Comparison of ENCODE assay signal across 8 cellular contexts in the genomic region with DNA sequence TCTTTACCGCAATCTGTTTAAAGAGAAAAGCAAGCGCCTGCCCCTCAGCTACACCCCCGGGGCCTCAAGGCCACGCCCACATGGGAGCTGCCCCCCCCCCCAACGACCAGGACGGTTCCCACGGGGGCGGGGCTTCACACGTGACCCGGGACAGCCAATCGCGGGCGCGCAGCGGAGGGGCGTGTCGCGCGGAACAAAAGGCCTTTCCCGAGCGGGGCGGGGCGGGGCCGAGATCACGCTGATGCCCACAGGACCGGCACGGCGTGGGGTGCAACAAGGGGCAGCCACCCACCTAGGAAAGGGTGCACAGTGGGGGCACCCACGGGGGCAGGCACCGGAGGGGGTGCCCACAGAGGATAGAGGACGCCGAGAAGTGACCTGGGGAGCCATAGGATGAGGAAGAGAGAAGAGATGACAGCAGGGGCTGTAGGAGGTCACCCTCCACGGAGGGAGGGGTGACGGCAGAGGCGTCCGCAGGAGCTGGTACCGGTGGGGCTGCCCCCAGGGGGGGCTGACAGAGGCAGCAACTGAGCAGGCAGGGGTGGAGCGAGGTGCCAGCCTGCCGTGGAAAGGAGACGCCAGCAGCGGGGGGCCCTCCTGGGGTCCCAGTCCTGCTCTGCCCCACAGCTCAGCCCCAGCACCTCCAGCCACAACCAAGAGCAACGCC. TPM values are rescaled to one million over a fixed set of nuclear protein-coding genes. Genes with fewer than 3 reads are reported as not detected.
DNase-seq lines count a peak whose midpoint lies in the region; ATAC-seq, FAIRE-seq and TF ChIP-seq lines count a peak whose summit lies in the region.

No MANE protein-coding gene starts in this region.

- H3K4me2 ChIP-seq in A549: peak overlapping the region; percentile 92

- H3K9ac ChIP-seq in colonic mucosa (ENCODE audit: low read depth in 2 of 2, low read length in 2 of 2): peak overlapping the region; percentile 12 to 63

- ATAC-seq in A549 (peak; percentile 87 to 93), GM18867 (IDR thresholded peaks at IDR 0.05; ENCODE audit: unreplicated experiment) (peak; percentile 70), HG03280 (IDR thresholded peaks at IDR 0.05; ENCODE audit: unreplicated experiment) (peak; percentile 81)

- no peaks in the 10 kb centered on the region for H3K36me3 ChIP-seq in colonic mucosa

- intact Hi-C loops in activated CD4-positive, alpha-beta T cell treated with anti-CD3 and anti-CD28 coated beads, Interleukin-2, amount 10 ng/mL, durations not matched to agents 24 days and 14 days (cut with micrococcal nuclease): no loop called here
- intact Hi-C loops in colonic mucosa (cut with DNase I): no loop called here

- H3K4me1 ChIP-seq in A549 (peaks cover 7% of the 10 kb centered on the region; the same call in 2 of the 3 replicates), colonic mucosa (peaks cover 4% of the 10 kb centered on the region)

- TF ChIP-seq CTCF in A549 (IDR thresholded peaks at IDR 0.05) (no peak), colonic mucosa (IDR thresholded peaks at IDR 0.05) (no peak)

- H3K27ac ChIP-seq in A549 (peak overlapping the region; percentile 50 to 75; a peak in 5 of 6 replicates), colonic mucosa (no peak overlapping the region)

- no peaks in the 10 kb centered on the region for H3K27me3 ChIP-seq in colonic mucosa

- WGBS in A549 (ENCODE audit: missing lambda C conversion rate): 22% methylated on average over 13 of the region's 42 CpGs

- H3K4me3 Mint-ChIP-seq in activated CD4-positive, alpha-beta T cell treated with anti-CD3 and anti-CD28 coated beads, Interleukin-2, amount 10 ng/mL, durations not matched to agents 24 days and 14 days: peak overlapping the region; percentile 83

- TF ChIP-seq POLR2A in A549 (IDR thresholded peaks at IDR 0.05; ENCODE audit: low read length): peak; percentile 12; the same call in 1 of the 2 replicates

- FAIRE-seq in A549 (lab: Jason Lieb, UNC): no peak

- TF ChIP-seq RAD21 in A549 (conservative IDR thresholded peaks at IDR 0.05 in 1 of 2, IDR thresholded peaks at IDR 0.05 in 1 of 2): no peak

- H3K27ac Mint-ChIP-seq in activated CD4-positive, alpha-beta T cell treated with anti-CD3 and anti-CD28 coated beads, Interleukin-2, amount 10 ng/mL, durations not matched to agents 24 days and 14 days: peak overlapping the region; percentile 67

- H3K36me3 Mint-ChIP-seq in activated CD4-positive, alpha-beta T cell treated with anti-CD3 and anti-CD28 coated beads, Interleukin-2, amount 10 ng/mL, durations not matched to agents 24 days and 14 days (ENCODE audit: low read depth): peaks cover 7% of the 10 kb centered on the region

- H3K4me3 ChIP-seq in A549: peak overlapping the region; percentile 55
- H3K4me3 ChIP-seq in colonic mucosa: peak overlapping the region; percentile 40

- DNase-seq in A549 (ENCODE audit: low read depth in 1 of 2, low spot score in 1 of 2) (peak; percentile 78 to 88), NCI-H510A treated with DMSO at 0.1 percent for 48 hours (lab: John Stamatoyannopoulos, UW) (peak; percentile 51), colonic mucosa (peak; percentile 98), left kidney (ENCODE audit: low read depth, low spot score) (peak; percentile 95)
- DNase-seq in activated CD4-positive, alpha-beta T cell treated with anti-CD3 and anti-CD28 coated beads, Interleukin-2, amount 10 ng/mL, durations not matched to agents 24 days and 14 days: peak; percentile 99
- peak; percentile 91 to 95 (median 94) for DNase-seq in stimulated activated CD4-positive, alpha-beta T cell treated with anti-CD3 and anti-CD28 coated beads, Interleukin-1b, Interleukin-23, amount 100 ng/mL, for 24 hours (ENCODE audit: low read depth in 4 of 4, low spot score in 1 of 4)

- TF ChIP-seq EP300 in A549 (IDR thresholded peaks at IDR 0.05): no peak

- H3K27me3 Mint-ChIP-seq in activated CD4-positive, alpha-beta T cell treated with anti-CD3 and anti-CD28 coated beads, Interleukin-2, amount 10 ng/mL, durations not matched to agents 24 days and 14 days: no peaks in the 10 kb centered on the region

- H3K9me3 ChIP-seq in A549 (no peaks in the 10 kb centered on the region), colonic mucosa (no peaks in the 10 kb centered on the region)

- peaks cover 11% of the 10 kb centered on the region for H3K4me1 Mint-ChIP-seq in activated CD4-positive, alpha-beta T cell treated with anti-CD3 and anti-CD28 coated beads, Interleukin-2, amount 10 ng/mL, durations not matched to agents 24 days and 14 days

- CTCF ChIA-PET in A549 (lab: Yijun Ruan, JAX): interaction anchor here (0.8 to 4.5 kb wide), 6 partner anchors 8 to 45 kb away, joined by 3 to 27 read pairs (median 4); no protein-coding TSS in a partner anchor

- H3K9me3 Mint-ChIP-seq in activated CD4-positive, alpha-beta T cell treated with anti-CD3 and anti-CD28 coated beads, Interleukin-2, amount 10 ng/mL, durations not matched to agents 24 days and 14 days: no peaks in the 10 kb centered on the region

- POLR2A ChIA-PET in A549 (lab: Yijun Ruan, JAX): interaction anchor here (0.5 to 1.9 kb wide), 5 partner anchors 9 to 48 kb away, joined by 3 to 8 read pairs (median 3); a partner anchor contains a TSS

TF ChIP-seq in A549, 52 proteins besides CTCF, POLR2A, EP300 and RAD21:
- TF ChIP-seq, protein P1, sequence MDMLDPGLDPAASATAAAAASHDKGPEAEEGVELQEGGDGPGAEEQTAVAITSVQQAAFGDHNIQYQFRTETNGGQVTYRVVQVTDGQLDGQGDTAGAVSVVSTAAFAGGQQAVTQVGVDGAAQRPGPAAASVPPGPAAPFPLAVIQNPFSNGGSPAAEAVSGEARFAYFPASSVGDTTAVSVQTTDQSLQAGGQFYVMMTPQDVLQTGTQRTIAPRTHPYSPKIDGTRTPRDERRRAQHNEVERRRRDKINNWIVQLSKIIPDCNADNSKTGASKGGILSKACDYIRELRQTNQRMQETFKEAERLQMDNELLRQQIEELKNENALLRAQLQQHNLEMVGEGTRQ (IDR thresholded peaks at IDR 0.05): peak; percentile 94
- TF ChIP-seq SMC3 (IDR thresholded peaks at IDR 0.05): no peak
- TF ChIP-seq, protein P2, sequence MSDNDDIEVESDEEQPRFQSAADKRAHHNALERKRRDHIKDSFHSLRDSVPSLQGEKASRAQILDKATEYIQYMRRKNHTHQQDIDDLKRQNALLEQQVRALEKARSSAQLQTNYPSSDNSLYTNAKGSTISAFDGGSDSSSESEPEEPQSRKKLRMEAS (IDR thresholded peaks at IDR 0.05): peak; percentile 46
- TF ChIP-seq, protein P3, sequence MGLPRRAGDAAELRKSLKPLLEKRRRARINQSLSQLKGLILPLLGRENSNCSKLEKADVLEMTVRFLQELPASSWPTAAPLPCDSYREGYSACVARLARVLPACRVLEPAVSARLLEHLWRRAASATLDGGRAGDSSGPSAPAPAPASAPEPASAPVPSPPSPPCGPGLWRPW (IDR thresholded peaks at IDR 0.05): no peak
TF ChIP-seq in A549: peak in this region for 2.

RNA-seq across cellular contexts. Expression of a gene that starts 6.2 kb away (rescaled TPM):
- polyA plus RNA-seq in A549 (2011; rRNA removed): 17.2 and 20.7 TPM in 2 replicates
- polyA plus RNA-seq in A549 (2012; cell fraction: cytosol; rRNA removed): 47.0 and 63.2 TPM in 2 replicates
- polyA plus RNA-seq in A549 (2012; cell fraction: nucleus; rRNA removed): 182 and 202 TPM in 2 replicates
- 37.6 to 41.2 TPM (median 38.2 TPM) in 3 replicates for polyA plus RNA-seq in A549 (2017; fragmentation: RNase III; extraction: RNeasy Plus Mini Kit Qiagen cat#74134 plus additional on column Dnase treatment)
- 6.3 and 10.8 TPM in 2 replicates for polyA minus RNA-seq in A549 (2011; rRNA and poly(A)+ RNA removed)
- 38.4 and 43.9 TPM in 2 replicates for total RNA-seq in activated CD4-positive, alpha-beta T cell treated with anti-CD3 and anti-CD28 coated beads, Interleukin-2, amount 10 ng/mL, durations not matched to agents 24 days and 14 days
- total RNA-seq in colonic mucosa: 10 to 100 TPM; 11.1 to 11.8 TPM

RNA-seq across cellular contexts. Expression of a gene that starts 12.2 kb away (rescaled TPM):
- polyA plus RNA-seq in A549 (2011; rRNA removed): 33.0 and 35.4 TPM in 2 replicates
- polyA plus RNA-seq in A549 (2012; cell fraction: cytosol; rRNA removed): 44.4 and 52.5 TPM in 2 replicates
- polyA plus RNA-seq in A549 (2012; cell fraction: nucleus; rRNA removed): 33.0 and 37.6 TPM in 2 replicates
- polyA plus RNA-seq in A549 (2017; fragmentation: RNase III; extraction: RNeasy Plus Mini Kit Qiagen cat#74134 plus additional on column Dnase treatment): 21.5 to 23.6 TPM (median 23.0 TPM) in 3 replicates
- polyA minus RNA-seq in A549 (2011; rRNA and poly(A)+ RNA removed): 7.6 and 15.3 TPM in 2 replicates
- 22.3 and 24.6 TPM in 2 replicates for total RNA-seq in activated CD4-positive, alpha-beta T cell treated with anti-CD3 and anti-CD28 coated beads, Interleukin-2, amount 10 ng/mL, durations not matched to agents 24 days and 14 days
- 10 to 100 TPM; 14.0 to 21.6 TPM for total RNA-seq in colonic mucosa

RNA-seq across cellular contexts. Expression of a gene that starts 22.6 kb away (rescaled TPM):
- not detected in 2 replicates for polyA plus RNA-seq in A549 (2011; rRNA removed)
- not detected in 2 replicates for polyA plus RNA-seq in A549 (2012; cell fraction: cytosol; rRNA removed)
- polyA plus RNA-seq in A549 (2012; cell fraction: nucleus; rRNA removed): not detected in 2 replicates
- not detected in 3 replicates for polyA plus RNA-seq in A549 (2017; fragmentation: RNase III; extraction: RNeasy Plus Mini Kit Qiagen cat#74134 plus additional on column Dnase treatment)
- not detected in 2 replicates for polyA minus RNA-seq in A549 (2011; rRNA and poly(A)+ RNA removed)
- not detected in 2 replicates for total RNA-seq in activated CD4-positive, alpha-beta T cell treated with anti-CD3 and anti-CD28 coated beads, Interleukin-2, amount 10 ng/mL, durations not matched to agents 24 days and 14 days
- under 1 TPM; 0.27 TPM for total RNA-seq in colonic mucosa

RNA-seq across cellular contexts. Expression of a gene that starts 36.1 kb away (rescaled TPM):
- 0.16 and 0.34 TPM in 2 replicates for polyA plus RNA-seq in A549 (2011; rRNA removed)
- polyA plus RNA-seq in A549 (2012; cell fraction: cytosol; rRNA removed): 0.30 and 0.32 TPM in 2 replicates
- polyA plus RNA-seq in A549 (2012; cell fraction: nucleus; rRNA removed): 1.6 and 2.0 TPM in 2 replicates
- polyA plus RNA-seq in A549 (2017; fragmentation: RNase III; extraction: RNeasy Plus Mini Kit Qiagen cat#74134 plus additional on column Dnase treatment): 0.49 to 0.74 TPM (median 0.70 TPM) in 3 replicates
- polyA minus RNA-seq in A549 (2011; rRNA and poly(A)+ RNA removed): not detected in 2 replicates
- total RNA-seq in activated CD4-positive, alpha-beta T cell treated with anti-CD3 and anti-CD28 coated beads, Interleukin-2, amount 10 ng/mL, durations not matched to agents 24 days and 14 days: 1.3 and 2.3 TPM in 2 replicates
- total RNA-seq in colonic mucosa: 1 to 10 TPM in 1 of 2 donors, under 1 TPM in 1; 0.56 to 1.6 TPM

RNA-seq across cellular contexts. Expression of a gene that starts 56.6 kb away (rescaled TPM):
- polyA plus RNA-seq in A549 (2011; rRNA removed): 24.2 and 25.3 TPM in 2 replicates
- 54.1 and 57.2 TPM in 2 replicates for polyA plus RNA-seq in A549 (2012; cell fraction: cytosol; rRNA removed)
- polyA plus RNA-seq in A549 (2012; cell fraction: nucleus; rRNA removed): 124 and 128 TPM in 2 replicates
- polyA plus RNA-seq in A549 (2017; fragmentation: RNase III; extraction: RNeasy Plus Mini Kit Qiagen cat#74134 plus additional on column Dnase treatment): 21.9 to 24.2 TPM (median 23.4 TPM) in 3 replicates
- polyA minus RNA-seq in A549 (2011; rRNA and poly(A)+ RNA removed): 10.2 and 13.5 TPM in 2 replicates
- total RNA-seq in activated CD4-positive, alpha-beta T cell treated with anti-CD3 and anti-CD28 coated beads, Interleukin-2, amount 10 ng/mL, durations not matched to agents 24 days and 14 days: 23.3 and 23.9 TPM in 2 replicates
- total RNA-seq in colonic mucosa: 10 to 100 TPM; 48.2 to 59.1 TPM
